ENCODE assay signal across 9 cellular contexts in genomic region chr17:17994770-17995169, GRCh38.
"Had no signal": no experiment of that assay in that cellular context is flagged by ENCODE, and none has a peak within 500 bp of the region (broad histone marks: within the 10 kb centered on the region; RNA-seq: fewer than 3 reads in every experiment).

No MANE protein-coding gene starts in this region.

- H3K36me3 ChIP-seq: colonic mucosa, right atrium auricular region, uterus had no signal

- H3K27ac ChIP-seq: colonic mucosa, right atrium auricular region, uterus had no signal

- DNase-seq: activated gamma-delta T cell; activated naive CD8-positive, alpha-beta T cell treated with anti-CD3 and anti-CD28 coated beads, Interleukin-2, amount 10 ng/mL, durations not matched to agents 7 days and 5 days; colonic mucosa; effector CD4-positive, alpha-beta T cell; uterus had no signal

- H3K27ac Mint-ChIP-seq: activated CD4-positive, alpha-beta memory T cell treated with anti-CD3 and anti-CD28 coated beads for 36 hours; activated naive CD8-positive, alpha-beta T cell treated with anti-CD3 and anti-CD28 coated beads, Interleukin-2, amount 10 ng/mL, durations not matched to agents 7 days and 5 days had no signal

- H3K4me1 ChIP-seq: colonic mucosa, uterus had no signal

- FAIRE-seq: islet of Langerhans had no signal

- H3K27me3 ChIP-seq: colonic mucosa, right atrium auricular region, uterus had no signal

- H3K4me3 Mint-ChIP-seq: activated CD4-positive, alpha-beta memory T cell treated with anti-CD3 and anti-CD28 coated beads for 36 hours; activated naive CD8-positive, alpha-beta T cell treated with anti-CD3 and anti-CD28 coated beads, Interleukin-2, amount 10 ng/mL, durations not matched to agents 7 days and 5 days had no signal

- H3K36me3 Mint-ChIP-seq: activated CD4-positive, alpha-beta memory T cell treated with anti-CD3 and anti-CD28 coated beads for 36 hours; activated naive CD8-positive, alpha-beta T cell treated with anti-CD3 and anti-CD28 coated beads, Interleukin-2, amount 10 ng/mL, durations not matched to agents 7 days and 5 days had no signal

- H3K9me3 ChIP-seq: colonic mucosa, right atrium auricular region, uterus had no signal

- H3K4me3 ChIP-seq: colonic mucosa, right atrium auricular region, smooth muscle cell, uterus had no signal

- H3K4me2 ChIP-seq: smooth muscle cell had no signal

- H3K9me3 Mint-ChIP-seq: activated CD4-positive, alpha-beta memory T cell treated with anti-CD3 and anti-CD28 coated beads for 36 hours; activated naive CD8-positive, alpha-beta T cell treated with anti-CD3 and anti-CD28 coated beads, Interleukin-2, amount 10 ng/mL, durations not matched to agents 7 days and 5 days had no signal

- H3K27me3 Mint-ChIP-seq: activated CD4-positive, alpha-beta memory T cell treated with anti-CD3 and anti-CD28 coated beads for 36 hours; activated naive CD8-positive, alpha-beta T cell treated with anti-CD3 and anti-CD28 coated beads, Interleukin-2, amount 10 ng/mL, durations not matched to agents 7 days and 5 days had no signal

- H3K4me1 Mint-ChIP-seq: activated naive CD8-positive, alpha-beta T cell treated with anti-CD3 and anti-CD28 coated beads, Interleukin-2, amount 10 ng/mL, durations not matched to agents 7 days and 5 days had no signal
